Comparison of ENCODE assay signal across 11 cellular contexts in genomic region chr14:35368139-35368460, GRCh38. TPM values are rescaled to one million over a fixed set of nuclear protein-coding genes. Genes with fewer than 3 reads are reported as not detected.
A peak's percentile ranks its signal among the peaks of the same experiment; 100 is the strongest.
DNase-seq lines count a peak whose midpoint lies in the region; ATAC-seq and TF ChIP-seq lines count a peak whose summit lies in the region.
"Had no signal": no experiment of that assay in that cellular context is flagged by ENCODE, and none has a peak within 500 bp of the region (broad histone marks: within the 10 kb centered on the region; RNA-seq: fewer than 3 reads in every experiment).

No MANE protein-coding gene starts in this region.

- peak overlapping the region; percentile 58 for H3K27ac Mint-ChIP-seq in CD4-positive, alpha-beta T cell
- H3K27ac Mint-ChIP-seq in GM23338 (peak overlapping the region; percentile 78; the same call in 1 of the 2 replicates), neural progenitor cell (peak overlapping the region; percentile 85)

- peak overlapping the region; percentile 94 for H2AFZ ChIP-seq in GM23338
- H2AFZ ChIP-seq in neural progenitor cell (replicated peaks) = peak overlapping the region; percentile 81

- intact Hi-C loops in CD4-positive, alpha-beta T cell (cut with DNase I, micrococcal nuclease) = no loop called here

- CTCF ChIA-PET in CD4-positive, alpha-beta T cell (lab: Charles Lee) = no interaction called here

- H3K4me1 ChIP-seq in GM23338 (ENCODE audit: insufficient read depth) = peaks cover 10% of the 10 kb centered on the region
- H3K4me1 ChIP-seq in adipocyte (ENCODE audit: control insufficient read depth, insufficient read depth, low read length) = peaks cover 52% of the 10 kb centered on the region
- peaks cover 16% of the 10 kb centered on the region for H3K4me1 ChIP-seq in neural progenitor cell

- H3K4me1 Mint-ChIP-seq in CD4-positive, alpha-beta T cell (ENCODE audit: low read depth) = peaks cover 18% of the 10 kb centered on the region
- H3K4me1 Mint-ChIP-seq in GM23338 = peaks cover 24% of the 10 kb centered on the region
- peaks cover 30% of the 10 kb centered on the region for H3K4me1 Mint-ChIP-seq in neural progenitor cell

- H3K9me3 ChIP-seq in CD4-positive, alpha-beta T cell (ENCODE audit: control insufficient read depth, low read length) = no peaks in the 10 kb centered on the region
- H3K9me3 ChIP-seq in adipocyte (ENCODE audit: control insufficient read depth, low read length) = peaks cover 4% of the 10 kb centered on the region
- H3K9me3 ChIP-seq in neural progenitor cell (ENCODE audit: low read depth) = no peaks in the 10 kb centered on the region
- H3K9me3 ChIP-seq: SJSA1 had no signal

- H4K20me1 ChIP-seq in GM23338 (replicated peaks; ENCODE audit: insufficient read depth) = no peaks in the 10 kb centered on the region
- no peaks in the 10 kb centered on the region for H4K20me1 ChIP-seq in neural progenitor cell (ENCODE audit: low read depth)

- TF ChIP-seq CTCF in CD4-positive, alpha-beta T cell (IDR thresholded peaks at IDR 0.05) = no peak
- TF ChIP-seq CTCF in GM23338 (conservative IDR thresholded peaks at IDR 0.05; ENCODE audit: low read depth in 2 of 2) (no peak), neural progenitor cell (IDR thresholded peaks at IDR 0.05) (no peak), GM10266 (IDR thresholded peaks at IDR 0.05; ENCODE audit: control insufficient read depth, insufficient read depth, low read depth, missing control alignments) (no peak)

- no peaks in the 10 kb centered on the region for H3F3A ChIP-seq in GM23338 (replicated peaks; ENCODE audit: low read depth)
- H3F3A ChIP-seq in neural progenitor cell (ENCODE audit: low read depth) = no peaks in the 10 kb centered on the region

- H3K36me3 Mint-ChIP-seq in CD4-positive, alpha-beta T cell (ENCODE audit: low read depth) = no peaks in the 10 kb centered on the region
- H3K36me3 Mint-ChIP-seq in GM23338 (ENCODE audit: low read depth) = no peaks in the 10 kb centered on the region; the same call in 2 of the 3 replicates
- H3K36me3 Mint-ChIP-seq in neural progenitor cell = no peaks in the 10 kb centered on the region

- H3K79me2 ChIP-seq in GM23338 (replicated peaks; ENCODE audit: insufficient read depth) = no peaks in the 10 kb centered on the region
- H3K79me2 ChIP-seq in neural progenitor cell (ENCODE audit: low read depth) = no peaks in the 10 kb centered on the region

- H3K4me3 ChIP-seq in GM23338 (no peak overlapping the region), adipocyte (ENCODE audit: low read length) (peak overlapping the region; percentile 8), neural progenitor cell (no peak overlapping the region)
- H3K4me3 ChIP-seq: SJSA1 had no signal

- no peaks in the 10 kb centered on the region for H3K9me2 ChIP-seq in GM23338 (ENCODE audit: insufficient read depth)

- POLR2A ChIA-PET in CD4-positive, alpha-beta T cell (lab: Charles Lee) = interaction anchor here (0.7 to 6.6 kb wide), 7 partner anchors 20 to 76 kb away, joined by 3 to 48 read pairs (median 4); partner anchors contain the start of genes NFKBIA and PSMA6

- peak overlapping the region; percentile 37 for H3K9ac ChIP-seq in adipocyte (ENCODE audit: low read length)
- no peak overlapping the region for H3K9ac ChIP-seq in neural progenitor cell
- H3K9ac ChIP-seq: KMS-11 had no signal

- no peaks in the 10 kb centered on the region for H3K27me3 ChIP-seq in CD4-positive, alpha-beta T cell (ENCODE audit: control insufficient read depth, insufficient read depth, low read length)
- H3K27me3 ChIP-seq in GM23338 (ENCODE audit: insufficient read depth) (no peaks in the 10 kb centered on the region), adipocyte (replicated peaks; ENCODE audit: control insufficient read depth, insufficient read depth, low read length) (no peaks in the 10 kb centered on the region), neural progenitor cell (no peaks in the 10 kb centered on the region)
- H3K27me3 ChIP-seq: SJSA1 had no signal

- H3K4me3 Mint-ChIP-seq in CD4-positive, alpha-beta T cell = no peak overlapping the region
- H3K4me3 Mint-ChIP-seq in GM23338 = no peak overlapping the region
- H3K4me3 Mint-ChIP-seq in neural progenitor cell = no peak overlapping the region

- peaks cover 2% of the 10 kb centered on the region for H3K9me3 Mint-ChIP-seq in CD4-positive, alpha-beta T cell
- H3K9me3 Mint-ChIP-seq in GM23338 (no peaks in the 10 kb centered on the region), neural progenitor cell (peaks cover 6% of the 10 kb centered on the region)

- DNase-seq in CD4-positive, alpha-beta T cell = no peak
- no peak for DNase-seq in GM23338 (ENCODE audit: low spot score)
- no peak for DNase-seq in adipocyte (ENCODE audit: low read depth)
- no peak for DNase-seq in neural progenitor cell (ENCODE audit: low spot score)
- no peak for DNase-seq in NK-92 treated with Interleukin-12 subunit alpha and Interleukin-12 subunit beta, amount 100 ng/mL, for 24 hours (lab: John Stamatoyannopoulos, UW)
- DNase-seq in NCI-H526 treated with DMSO at 0.1 percent for 48 hours (lab: John Stamatoyannopoulos, UW) = no peak
- DNase-seq in GM10266 (ENCODE audit: extremely low spot score) = no peak
- no peak for DNase-seq in HT-29 (ENCODE audit: low spot score)
- DNase-seq: activated CD4-positive, alpha-beta T cell treated with anti-CD3 and anti-CD28 coated beads, Interleukin-2, amount 50 U/mL, for 48 hours had no signal

- peak; percentile 13 for ATAC-seq in CD4-positive, alpha-beta T cell (ENCODE audit: poor library complexity)
- peak; percentile 28 for ATAC-seq in GM23338

- H3K36me3 ChIP-seq in GM23338 (ENCODE audit: insufficient read depth) (no peaks in the 10 kb centered on the region), adipocyte (ENCODE audit: control insufficient read depth, insufficient read depth, low read length, severe bottlenecking) (no peaks in the 10 kb centered on the region), neural progenitor cell (no peaks in the 10 kb centered on the region)
- H3K36me3 ChIP-seq: SJSA1 had no signal

- H3K27me3 Mint-ChIP-seq in CD4-positive, alpha-beta T cell = no peaks in the 10 kb centered on the region
- peaks cover 6% of the 10 kb centered on the region for H3K27me3 Mint-ChIP-seq in GM23338 (ENCODE audit: insufficient read depth, low read depth, poor library complexity)
- peaks cover 2% of the 10 kb centered on the region for H3K27me3 Mint-ChIP-seq in neural progenitor cell (ENCODE audit: insufficient read depth, low read depth)

- H3K4me2 ChIP-seq in GM23338 = no peak overlapping the region; the same call in 1 of the 2 replicates
- H3K4me2 ChIP-seq in neural progenitor cell = no peak overlapping the region

- H3K27ac ChIP-seq in CD4-positive, alpha-beta T cell (ENCODE audit: low read depth, low read length) = no peak overlapping the region
- H3K27ac ChIP-seq in GM23338 (ENCODE audit: low read depth) = no peak overlapping the region
- no peak overlapping the region for H3K27ac ChIP-seq in neural progenitor cell
- H3K27ac ChIP-seq: KMS-11, SJSA1 had no signal

TF ChIP-seq in GM23338, 12 proteins besides CTCF, POLR2A, EP300 and RAD21:
- TF ChIP-seq POLR2AphosphoS5 (IDR thresholded peaks at IDR 0.05; ENCODE audit: low read depth) = no peak
- no peak for TF ChIP-seq NANOG (IDR thresholded peaks at IDR 0.05; ENCODE audit: borderline replicate concordance)
- no peak for TF ChIP-seq STAT1 (IDR thresholded peaks at IDR 0.05; ENCODE audit: unreplicated experiment)
- TF ChIP-seq REST (IDR thresholded peaks at IDR 0.05; ENCODE audit: unreplicated experiment) = no peak
- TF ChIP-seq JUNB (IDR thresholded peaks at IDR 0.05; ENCODE audit: unreplicated experiment) = no peak

RNA-seq across cellular contexts. Expression of gene NFKBIA, which starts 36.4 kb away (rescaled TPM):
- total RNA-seq in CD4-positive, alpha-beta T cell = 1,000 to 10,000 TPM in 1 of 2 experiments, 100 to 1,000 TPM in 1; 977 to 1,030 TPM
- total RNA-seq in GM23338 (2014; rRNA removed; shearing (Covaris generic)) = 25.7 and 41.3 TPM in 2 replicates
- 33.4 and 33.7 TPM in 2 replicates for polyA plus RNA-seq in GM23338 (2016; fragmentation: Nextera tagmentation; extraction: Ambion mirVana)
- total RNA-seq in neural progenitor cell (ENCODE audit: low replicate concordance) = 26.4 and 31.6 TPM in 2 replicates
- total RNA-seq in HT-29 (2014; rRNA removed; shearing (Covaris generic)) = 116 and 137 TPM in 2 replicates
